ENCODE assay signal across 2 cellular contexts in genomic region chrX:110082156-110082555, GRCh38.
TF ChIP-seq lines count a peak whose summit lies in the region.

No MANE protein-coding gene starts in this region.

TF ChIP-seq in liver, 16 proteins besides CTCF, POLR2A, EP300 and RAD21 (continued from another document):
- TF ChIP-seq REST (IDR thresholded peaks at IDR 0.05) = no peak
TF ChIP-seq in liver: peak in this region for 1.

TF ChIP-seq in HepG2, 621 proteins besides CTCF, POLR2A, EP300 and RAD21 (continued from another document):
- TF ChIP-seq, protein P1, sequence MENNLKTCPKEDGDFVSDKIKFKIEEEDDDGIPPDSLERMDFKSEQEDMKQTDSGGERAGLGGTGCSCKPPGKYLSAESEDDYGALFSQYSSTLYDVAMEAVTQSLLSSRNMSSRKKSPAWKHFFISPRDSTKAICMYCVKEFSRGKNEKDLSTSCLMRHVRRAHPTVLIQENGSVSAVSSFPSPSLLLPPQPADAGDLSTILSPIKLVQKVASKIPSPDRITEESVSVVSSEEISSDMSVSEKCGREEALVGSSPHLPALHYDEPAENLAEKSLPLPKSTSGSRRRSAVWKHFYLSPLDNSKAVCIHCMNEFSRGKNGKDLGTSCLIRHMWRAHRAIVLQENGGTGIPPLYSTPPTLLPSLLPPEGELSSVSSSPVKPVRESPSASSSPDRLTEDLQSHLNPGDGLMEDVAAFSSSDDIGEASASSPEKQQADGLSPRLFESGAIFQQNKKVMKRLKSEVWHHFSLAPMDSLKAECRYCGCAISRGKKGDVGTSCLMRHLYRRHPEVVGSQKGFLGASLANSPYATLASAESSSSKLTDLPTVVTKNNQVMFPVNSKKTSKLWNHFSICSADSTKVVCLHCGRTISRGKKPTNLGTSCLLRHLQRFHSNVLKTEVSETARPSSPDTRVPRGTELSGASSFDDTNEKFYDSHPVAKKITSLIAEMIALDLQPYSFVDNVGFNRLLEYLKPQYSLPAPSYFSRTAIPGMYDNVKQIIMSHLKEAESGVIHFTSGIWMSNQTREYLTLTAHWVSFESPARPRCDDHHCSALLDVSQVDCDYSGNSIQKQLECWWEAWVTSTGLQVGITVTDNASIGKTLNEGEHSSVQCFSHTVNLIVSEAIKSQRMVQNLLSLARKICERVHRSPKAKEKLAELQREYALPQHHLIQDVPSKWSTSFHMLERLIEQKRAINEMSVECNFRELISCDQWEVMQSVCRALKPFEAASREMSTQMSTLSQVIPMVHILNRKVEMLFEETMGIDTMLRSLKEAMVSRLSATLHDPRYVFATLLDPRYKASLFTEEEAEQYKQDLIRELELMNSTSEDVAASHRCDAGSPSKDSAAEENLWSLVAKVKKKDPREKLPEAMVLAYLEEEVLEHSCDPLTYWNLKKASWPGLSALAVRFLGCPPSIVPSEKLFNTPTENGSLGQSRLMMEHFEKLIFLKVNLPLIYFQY (CRISPR knock-in tag; IDR thresholded peaks at IDR 0.05; ENCODE audit: borderline replicate concordance) = no peak
- TF ChIP-seq ZNF512 (CRISPR knock-in tag; IDR thresholded peaks at IDR 0.05) (no peak), ZNF7 (CRISPR knock-in tag; IDR thresholded peaks at IDR 0.05) (no peak)
